1 cellular context compared by ENCODE assay signal in the genomic region with DNA sequence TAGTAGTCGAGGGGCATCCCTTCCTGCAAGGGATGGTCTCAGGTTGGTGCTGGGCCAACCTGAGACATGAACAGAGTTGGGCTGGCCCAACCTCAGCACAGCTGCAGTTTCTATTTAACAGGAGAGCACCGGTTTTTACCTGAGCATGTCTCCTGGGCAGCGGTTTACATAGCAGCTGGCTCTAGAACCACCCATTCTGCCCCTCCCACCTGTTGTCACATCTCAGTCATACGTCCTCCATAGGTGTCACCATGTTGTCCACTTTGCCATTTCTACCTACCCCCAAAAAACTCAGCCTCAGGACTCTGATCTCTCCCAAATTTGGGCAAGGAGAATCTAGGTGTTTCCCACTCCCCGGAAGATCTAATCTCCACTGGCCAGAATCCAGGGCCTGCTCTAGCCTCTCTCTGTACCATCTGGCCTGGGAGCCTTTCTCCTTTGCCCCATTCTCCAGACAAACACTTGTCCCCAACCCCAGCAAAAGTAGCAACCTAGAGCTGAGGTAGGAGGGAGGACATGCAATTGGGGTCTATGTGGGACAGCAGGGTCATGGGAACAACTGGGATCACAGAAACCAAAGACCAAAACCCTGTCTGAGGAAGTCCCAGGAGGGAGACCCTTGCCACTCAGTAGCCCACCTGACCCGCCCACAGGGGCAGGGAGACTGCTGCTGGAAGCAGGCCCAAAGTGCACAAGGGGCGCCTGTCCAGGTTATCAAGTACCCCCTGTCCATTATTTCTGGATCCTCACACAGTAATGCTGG.
TF ChIP-seq lines count a peak whose summit lies in the region.

No MANE protein-coding gene starts in this region.

TF ChIP-seq in HepG2, 621 proteins besides CTCF, POLR2A, EP300 and RAD21 (continued from another document):
- TF ChIP-seq, protein P1, sequence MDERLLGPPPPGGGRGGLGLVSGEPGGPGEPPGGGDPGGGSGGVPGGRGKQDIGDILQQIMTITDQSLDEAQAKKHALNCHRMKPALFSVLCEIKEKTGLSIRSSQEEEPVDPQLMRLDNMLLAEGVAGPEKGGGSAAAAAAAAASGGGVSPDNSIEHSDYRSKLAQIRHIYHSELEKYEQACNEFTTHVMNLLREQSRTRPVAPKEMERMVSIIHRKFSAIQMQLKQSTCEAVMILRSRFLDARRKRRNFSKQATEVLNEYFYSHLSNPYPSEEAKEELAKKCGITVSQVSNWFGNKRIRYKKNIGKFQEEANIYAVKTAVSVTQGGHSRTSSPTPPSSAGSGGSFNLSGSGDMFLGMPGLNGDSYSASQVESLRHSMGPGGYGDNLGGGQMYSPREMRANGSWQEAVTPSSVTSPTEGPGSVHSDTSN (CRISPR knock-in tag; IDR thresholded peaks at IDR 0.05): no peak; the same call in 1 of the 2 replicates
- peak; percentile 76; the same call in 1 of the 2 replicates for TF ChIP-seq BORCS8-MEF2B (CRISPR knock-in tag; IDR thresholded peaks at IDR 0.05)
- 0 out of 2 replicates have a peak, but pooled peaks have one; percentile 28 for TF ChIP-seq YEATS4 (CRISPR knock-in tag; IDR thresholded peaks at IDR 0.05; ENCODE audit: borderline replicate concordance)
- 0 out of 2 replicates have a peak, but pooled peaks have one; percentile 9 for TF ChIP-seq KLF12 (CRISPR knock-in tag; IDR thresholded peaks at IDR 0.05; ENCODE audit: borderline replicate concordance)
- no peak for TF ChIP-seq FOXM1 (CRISPR knock-in tag; IDR thresholded peaks at IDR 0.05)
- peak; percentile 73 for TF ChIP-seq ATF7-NPFF (CRISPR knock-in tag; IDR thresholded peaks at IDR 0.05; ENCODE audit: low read depth)
- no peak for TF ChIP-seq NAIF1 (CRISPR knock-in tag; IDR thresholded peaks at IDR 0.05; ENCODE audit: borderline replicate concordance)
- TF ChIP-seq, protein P2, sequence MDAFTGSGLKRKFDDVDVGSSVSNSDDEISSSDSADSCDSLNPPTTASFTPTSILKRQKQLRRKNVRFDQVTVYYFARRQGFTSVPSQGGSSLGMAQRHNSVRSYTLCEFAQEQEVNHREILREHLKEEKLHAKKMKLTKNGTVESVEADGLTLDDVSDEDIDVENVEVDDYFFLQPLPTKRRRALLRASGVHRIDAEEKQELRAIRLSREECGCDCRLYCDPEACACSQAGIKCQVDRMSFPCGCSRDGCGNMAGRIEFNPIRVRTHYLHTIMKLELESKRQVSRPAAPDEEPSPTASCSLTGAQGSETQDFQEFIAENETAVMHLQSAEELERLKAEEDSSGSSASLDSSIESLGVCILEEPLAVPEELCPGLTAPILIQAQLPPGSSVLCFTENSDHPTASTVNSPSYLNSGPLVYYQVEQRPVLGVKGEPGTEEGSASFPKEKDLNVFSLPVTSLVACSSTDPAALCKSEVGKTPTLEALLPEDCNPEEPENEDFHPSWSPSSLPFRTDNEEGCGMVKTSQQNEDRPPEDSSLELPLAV (CRISPR knock-in tag; conservative IDR thresholded peaks at IDR 0.05; ENCODE audit: low read depth): no peak
